Comparison of ENCODE assay signal across 13 cellular contexts in the genomic region with DNA sequence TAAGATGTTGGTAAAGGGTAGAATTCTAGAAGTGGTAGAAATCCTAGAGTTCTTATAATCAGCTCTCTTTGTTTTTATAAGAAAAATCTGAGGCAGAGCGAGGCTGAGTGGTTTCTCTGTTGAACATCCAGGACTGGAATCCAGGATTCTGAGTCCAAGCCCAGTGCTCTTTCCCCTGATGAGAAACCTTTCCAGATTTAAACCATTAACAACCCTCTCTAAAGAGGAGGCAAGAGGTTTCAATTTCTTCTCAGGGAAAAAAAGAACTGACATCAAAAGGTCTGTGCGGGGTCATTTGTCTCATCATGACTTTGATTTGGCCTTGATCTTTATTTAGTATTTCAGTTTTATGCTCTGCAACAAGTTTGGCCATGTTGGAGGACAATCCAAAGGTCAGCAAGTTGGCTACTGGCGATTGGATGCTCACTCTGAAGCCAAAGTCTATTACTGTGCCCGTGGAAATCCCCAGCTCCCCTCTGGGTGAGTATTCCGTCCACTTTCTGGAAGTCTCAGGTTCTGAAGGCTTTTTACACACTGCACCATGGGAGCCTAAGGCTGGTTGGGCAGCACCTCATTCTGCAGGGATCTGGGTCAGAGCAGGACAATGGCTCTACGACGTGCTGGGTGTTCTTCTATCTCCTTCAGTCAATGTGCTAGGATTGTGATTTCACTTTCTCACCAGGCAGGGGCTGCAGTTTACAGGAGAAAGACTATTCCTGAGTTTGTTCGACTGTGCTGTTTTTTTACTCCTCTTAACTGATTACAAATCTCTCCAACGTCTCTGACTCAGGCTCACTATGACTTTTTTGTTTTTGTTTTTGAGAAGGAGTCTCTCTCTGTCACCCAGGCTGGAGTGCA. TPM values are rescaled to one million over a fixed set of nuclear protein-coding genes. Genes with fewer than 3 reads are reported as not detected.
DNase-seq lines count a peak whose midpoint lies in the region; ATAC-seq and TF ChIP-seq lines count a peak whose summit lies in the region.
"Had no signal": no experiment of that assay in that cellular context is flagged by ENCODE, and none has a peak within 500 bp of the region (broad histone marks: within the 10 kb centered on the region; RNA-seq: fewer than 3 reads in every experiment).

No MANE protein-coding gene starts in this region.

- H3K27me3 ChIP-seq in DND-41 (ENCODE audit: insufficient read depth, low read length, poor library complexity) (no peaks in the 10 kb centered on the region), RWPE2 (ENCODE audit: insufficient read depth, poor library complexity, severe bottlenecking) (no peaks in the 10 kb centered on the region), lower lobe of right lung (ENCODE audit: low read depth) (no peaks in the 10 kb centered on the region)

- in situ Hi-C loops in KBM-7 (cut with MboI; ENCODE audit: low pct_unique_long_range_greater_than_20kb, low sequenced_read_pairs): loop anchor here (10.0 to 25.0 kb wide), 2 partner anchors 282 to 770 kb away; no protein-coding TSS in a partner anchor

- H3K27ac ChIP-seq in DND-41 (ENCODE audit: low read length): no peak overlapping the region
- peak overlapping the region; percentile 52 for H3K27ac ChIP-seq in RWPE2 (ENCODE audit: poor library complexity, severe bottlenecking)
- H3K27ac ChIP-seq in lower lobe of right lung: no peak overlapping the region

- H3K9me3 ChIP-seq in DND-41 (ENCODE audit: insufficient read depth, low read length, severe bottlenecking) (no peaks in the 10 kb centered on the region), RWPE2 (ENCODE audit: severe bottlenecking) (no peaks in the 10 kb centered on the region), lower lobe of right lung (no peaks in the 10 kb centered on the region)
- H3K9me3 ChIP-seq: Caco-2 had no signal

- H4K20me1 ChIP-seq in DND-41 (ENCODE audit: insufficient read depth, low read length): no peaks in the 10 kb centered on the region

- DNase-seq in DND-41: no peak
- no peak for DNase-seq in RWPE2 (ENCODE audit: low spot score)
- DNase-seq in epithelial cell of proximal tubule (ENCODE audit: low read depth): no peak
- no peak for DNase-seq in sciatic nerve (ENCODE audit: low spot score)
- no peak for DNase-seq in lower lobe of right lung
- DNase-seq in DMS 273 (lab: John Stamatoyannopoulos, UW; ENCODE audit: unreplicated experiment): no peak
- DNase-seq in KBM-7: no peak
- no peak for DNase-seq in GM10266 (ENCODE audit: extremely low spot score)
- DNase-seq: Caco-2, dermis blood vessel endothelial cell, NCI-H2171, PC-3 had no signal

- intact Hi-C loops in sciatic nerve (cut with DNase I) (no loop called here), lower lobe of right lung (cut with DNase I) (loop anchor here (10.0 kb wide), 1 partner anchor 282 kb away; no protein-coding TSS in a partner anchor)

- no peaks in the 10 kb centered on the region; the same call in 1 of the 2 replicates for H3K4me1 ChIP-seq in DND-41 (ENCODE audit: insufficient read depth, low read length)
- peaks cover 20% of the 10 kb centered on the region for H3K4me1 ChIP-seq in RWPE2 (ENCODE audit: insufficient read depth, poor library complexity, severe bottlenecking)
- H3K4me1 ChIP-seq in lower lobe of right lung: no peaks in the 10 kb centered on the region
- H3K4me1 ChIP-seq: Caco-2 had no signal

- no peaks in the 10 kb centered on the region for H3K79me2 ChIP-seq in DND-41 (ENCODE audit: insufficient read depth, low read length)

- no peaks in the 10 kb centered on the region for H3K36me3 ChIP-seq in DND-41 (ENCODE audit: insufficient read depth, low read length)
- no peaks in the 10 kb centered on the region for H3K36me3 ChIP-seq in RWPE2 (ENCODE audit: low read depth)
- H3K36me3 ChIP-seq in lower lobe of right lung: peaks cover 7% of the 10 kb centered on the region

- ATAC-seq in DND-41 (ENCODE audit: insufficient read depth, low read depth) (0 out of 3 replicates have a peak, but pooled peaks have one; percentile 33), RWPE2 (ENCODE audit: low read depth) (0 out of 3 replicates have a peak, but pooled peaks have one; percentile 24), sciatic nerve (peak; percentile 48), lower lobe of right lung (no peak)
- ATAC-seq: natural killer cell treated with Interleukin-12 subunit alpha and Interleukin-12 subunit beta and Interleukin-15 and Interleukin-18, amount 100 ng/mL, for 72 hours had no signal

- H3K9ac ChIP-seq in DND-41 (ENCODE audit: low read depth, low read length): no peak overlapping the region

- TF ChIP-seq CTCF in DND-41 (IDR thresholded peaks at IDR 0.05; ENCODE audit: borderline replicate concordance, extremely low read depth, low read length, poor library complexity, severe bottlenecking): peak; percentile 23
- peak; percentile 26 for TF ChIP-seq CTCF in RWPE2 (IDR thresholded peaks at IDR 0.05; ENCODE audit: poor library complexity, severe bottlenecking)
- TF ChIP-seq CTCF in epithelial cell of proximal tubule (conservative IDR thresholded peaks at IDR 0.05; ENCODE audit: low read depth, low read length): peak; percentile 28
- TF ChIP-seq CTCF in lower lobe of right lung (IDR thresholded peaks at IDR 0.05): no peak
- TF ChIP-seq CTCF in GM10266 (IDR thresholded peaks at IDR 0.05; ENCODE audit: control insufficient read depth, insufficient read depth, low read depth, missing control alignments): no peak

- H3K4me3 ChIP-seq in DND-41 (ENCODE audit: low read depth in 1 of 2, low read length in 2 of 2): no peak overlapping the region
- H3K4me3 ChIP-seq in RWPE2 (ENCODE audit: severe bottlenecking): no peak overlapping the region
- H3K4me3 ChIP-seq in epithelial cell of proximal tubule (ENCODE audit: low read depth, low read length): no peak overlapping the region
- no peak overlapping the region for H3K4me3 ChIP-seq in lower lobe of right lung

- no peak overlapping the region for H3K4me2 ChIP-seq in DND-41 (ENCODE audit: insufficient read depth, low read length)

- H2AFZ ChIP-seq in DND-41 (ENCODE audit: low read depth, low read length): no peak overlapping the region

RNA-seq across cellular contexts. Expression of gene CCT8, which starts 18.9 kb away (rescaled TPM):
- total RNA-seq in epithelial cell of proximal tubule: 282 and 394 TPM in 2 replicates
- 73.8 TPM for total RNA-seq in sciatic nerve
- total RNA-seq in lower lobe of right lung: 111 TPM

RNA-seq across cellular contexts. Expression of gene MAP3K7CL, which starts 38.1 kb away (rescaled TPM):
- total RNA-seq in epithelial cell of proximal tubule: 0.92 and 4.6 TPM in 2 replicates
- 5.7 TPM for total RNA-seq in sciatic nerve
- total RNA-seq in lower lobe of right lung: 8.3 TPM

Comparison
In these comparisons a context has a peak if more than half of its experiments do, and no peak if none do; other contexts are left out.
1. ATAC-seq: peak in DND-41 (single experiment), RWPE2 (single experiment) and sciatic nerve (single experiment); none in lower lobe of right lung (0 of 2).
2. CTCF ChIP-seq: peak in DND-41 (single experiment), RWPE2 (single experiment) and epithelial cell of proximal tubule (single experiment); none in lower lobe of right lung (single experiment) and GM10266 (single experiment).